2 cellular contexts compared by ENCODE assay signal in the genomic region with DNA sequence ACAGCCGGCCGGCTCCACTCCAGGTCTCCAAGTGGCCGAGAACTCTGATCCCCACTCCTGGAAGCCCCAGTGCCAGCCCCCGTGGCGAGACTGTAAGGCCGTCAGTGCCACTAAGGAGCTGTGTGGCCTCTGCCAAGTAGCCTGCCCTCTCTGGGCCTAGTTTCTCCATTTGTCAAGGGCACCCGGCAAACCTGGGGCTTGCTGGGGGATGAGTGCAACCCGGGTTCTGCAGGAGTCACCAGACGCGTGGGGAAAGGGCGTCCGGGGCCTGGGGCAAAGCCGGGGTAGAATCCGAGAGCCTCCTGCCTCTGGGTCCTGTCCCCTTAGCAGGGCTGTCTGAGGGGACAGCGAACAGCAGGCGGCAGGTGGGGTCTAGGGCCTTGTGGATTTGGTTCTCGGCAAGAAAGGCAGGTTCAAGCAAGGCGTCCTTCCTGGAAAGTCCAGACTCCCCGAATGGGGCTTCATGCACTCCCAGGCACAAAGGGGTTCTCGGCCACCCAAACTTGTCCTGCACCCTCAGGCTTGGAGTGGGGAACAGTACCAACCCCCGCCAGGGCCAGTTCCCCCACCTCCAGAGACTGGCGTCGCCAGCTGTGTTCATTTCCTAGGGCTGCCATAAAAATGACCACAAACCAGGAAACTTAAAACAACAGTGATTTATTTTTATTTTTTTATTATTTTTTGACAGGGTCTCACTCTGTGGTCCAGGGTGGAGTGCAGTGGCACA.
TF ChIP-seq lines count a peak whose summit lies in the region.

No MANE protein-coding gene starts in this region.

TF ChIP-seq in SK-N-SH, 30 proteins besides CTCF, POLR2A, EP300 and RAD21:
- TF ChIP-seq TAF1 (IDR thresholded peaks at IDR 0.05; ENCODE audit: borderline replicate concordance, low read depth, low read length), result no peak
- TF ChIP-seq FOXJ3 (CRISPR knock-in tag; IDR thresholded peaks at IDR 0.05), result no peak
- TF ChIP-seq, protein P1, sequence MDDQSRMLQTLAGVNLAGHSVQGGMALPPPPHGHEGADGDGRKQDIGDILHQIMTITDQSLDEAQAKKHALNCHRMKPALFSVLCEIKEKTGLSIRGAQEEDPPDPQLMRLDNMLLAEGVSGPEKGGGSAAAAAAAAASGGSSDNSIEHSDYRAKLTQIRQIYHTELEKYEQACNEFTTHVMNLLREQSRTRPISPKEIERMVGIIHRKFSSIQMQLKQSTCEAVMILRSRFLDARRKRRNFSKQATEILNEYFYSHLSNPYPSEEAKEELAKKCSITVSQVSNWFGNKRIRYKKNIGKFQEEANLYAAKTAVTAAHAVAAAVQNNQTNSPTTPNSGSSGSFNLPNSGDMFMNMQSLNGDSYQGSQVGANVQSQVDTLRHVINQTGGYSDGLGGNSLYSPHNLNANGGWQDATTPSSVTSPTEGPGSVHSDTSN (IDR thresholded peaks at IDR 0.05), result no peak
- no peak for TF ChIP-seq CHD2 (IDR thresholded peaks at IDR 0.05; ENCODE audit: low read length, partially characterized antibody)
- TF ChIP-seq POLR2AphosphoS5 (IDR thresholded peaks at IDR 0.05; ENCODE audit: low read depth, low read length), result no peak
- TF ChIP-seq RFX5 (IDR thresholded peaks at IDR 0.05; ENCODE audit: low read length), result no peak
- no peak for TF ChIP-seq FOSL2 (IDR thresholded peaks at IDR 0.05; ENCODE audit: borderline replicate concordance, low read depth)
- TF ChIP-seq NFIC (IDR thresholded peaks at IDR 0.05; ENCODE audit: borderline replicate concordance), result no peak
- no peak for TF ChIP-seq NRF1 (IDR thresholded peaks at IDR 0.05; ENCODE audit: low read depth, low read length)
- no peak for TF ChIP-seq RCOR1 (IDR thresholded peaks at IDR 0.05; ENCODE audit: low read length)
- TF ChIP-seq FOXM1 (IDR thresholded peaks at IDR 0.05; ENCODE audit: low read depth), result no peak
- TF ChIP-seq RXRA (IDR thresholded peaks at IDR 0.05; ENCODE audit: borderline replicate concordance, low read depth), result no peak
- TF ChIP-seq YY1 (IDR thresholded peaks at IDR 0.05; ENCODE audit: low read depth), result no peak
- TF ChIP-seq, protein P2, sequence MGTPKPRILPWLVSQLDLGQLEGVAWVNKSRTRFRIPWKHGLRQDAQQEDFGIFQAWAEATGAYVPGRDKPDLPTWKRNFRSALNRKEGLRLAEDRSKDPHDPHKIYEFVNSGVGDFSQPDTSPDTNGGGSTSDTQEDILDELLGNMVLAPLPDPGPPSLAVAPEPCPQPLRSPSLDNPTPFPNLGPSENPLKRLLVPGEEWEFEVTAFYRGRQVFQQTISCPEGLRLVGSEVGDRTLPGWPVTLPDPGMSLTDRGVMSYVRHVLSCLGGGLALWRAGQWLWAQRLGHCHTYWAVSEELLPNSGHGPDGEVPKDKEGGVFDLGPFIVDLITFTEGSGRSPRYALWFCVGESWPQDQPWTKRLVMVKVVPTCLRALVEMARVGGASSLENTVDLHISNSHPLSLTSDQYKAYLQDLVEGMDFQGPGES (IDR thresholded peaks at IDR 0.05; ENCODE audit: low read depth, low read length), result no peak
- TF ChIP-seq, protein P3, sequence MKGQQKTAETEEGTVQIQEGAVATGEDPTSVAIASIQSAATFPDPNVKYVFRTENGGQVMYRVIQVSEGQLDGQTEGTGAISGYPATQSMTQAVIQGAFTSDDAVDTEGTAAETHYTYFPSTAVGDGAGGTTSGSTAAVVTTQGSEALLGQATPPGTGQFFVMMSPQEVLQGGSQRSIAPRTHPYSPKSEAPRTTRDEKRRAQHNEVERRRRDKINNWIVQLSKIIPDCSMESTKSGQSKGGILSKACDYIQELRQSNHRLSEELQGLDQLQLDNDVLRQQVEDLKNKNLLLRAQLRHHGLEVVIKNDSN (IDR thresholded peaks at IDR 0.05; ENCODE audit: borderline replicate concordance, low read depth), result no peak
- TF ChIP-seq, protein P4, sequence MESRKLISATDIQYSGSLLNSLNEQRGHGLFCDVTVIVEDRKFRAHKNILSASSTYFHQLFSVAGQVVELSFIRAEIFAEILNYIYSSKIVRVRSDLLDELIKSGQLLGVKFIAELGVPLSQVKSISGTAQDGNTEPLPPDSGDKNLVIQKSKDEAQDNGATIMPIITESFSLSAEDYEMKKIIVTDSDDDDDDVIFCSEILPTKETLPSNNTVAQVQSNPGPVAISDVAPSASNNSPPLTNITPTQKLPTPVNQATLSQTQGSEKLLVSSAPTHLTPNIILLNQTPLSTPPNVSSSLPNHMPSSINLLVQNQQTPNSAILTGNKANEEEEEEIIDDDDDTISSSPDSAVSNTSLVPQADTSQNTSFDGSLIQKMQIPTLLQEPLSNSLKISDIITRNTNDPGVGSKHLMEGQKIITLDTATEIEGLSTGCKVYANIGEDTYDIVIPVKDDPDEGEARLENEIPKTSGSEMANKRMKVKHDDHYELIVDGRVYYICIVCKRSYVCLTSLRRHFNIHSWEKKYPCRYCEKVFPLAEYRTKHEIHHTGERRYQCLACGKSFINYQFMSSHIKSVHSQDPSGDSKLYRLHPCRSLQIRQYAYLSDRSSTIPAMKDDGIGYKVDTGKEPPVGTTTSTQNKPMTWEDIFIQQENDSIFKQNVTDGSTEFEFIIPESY (IDR thresholded peaks at IDR 0.05; ENCODE audit: borderline replicate concordance, low read depth), result no peak
- TF ChIP-seq TEAD4 (IDR thresholded peaks at IDR 0.05; ENCODE audit: borderline replicate concordance, insufficient read depth), result no peak

TF ChIP-seq in SK-N-SH treated with all-trans-retinoic acid at 6 μM for 48 hours, 23 proteins besides CTCF, POLR2A, EP300 and RAD21:
- TF ChIP-seq PPARA (CRISPR knock-in tag; IDR thresholded peaks at IDR 0.05; ENCODE audit: borderline replicate concordance), result no peak
- no peak for TF ChIP-seq TOX (CRISPR knock-in tag; IDR thresholded peaks at IDR 0.05; ENCODE audit: borderline replicate concordance)
- TF ChIP-seq ZNF565 (CRISPR knock-in tag; conservative IDR thresholded peaks at IDR 0.05; ENCODE audit: low read depth), result no peak
